Comparison of ENCODE assay signal across 1 cellular context in genomic region chr3:31187380-31187779, GRCh38.
TF ChIP-seq lines count a peak whose summit lies in the region.

No MANE protein-coding gene starts in this region.

TF ChIP-seq in HepG2, 621 proteins besides CTCF, POLR2A, EP300 and RAD21 (continued from another document and continues in another):
- TF ChIP-seq ZNF383 (CRISPR knock-in tag; IDR thresholded peaks at IDR 0.05; ENCODE audit: borderline replicate concordance) (no peak), JUND (CRISPR knock-in tag; IDR thresholded peaks at IDR 0.05) (no peak), BRF2 (CRISPR knock-in tag; IDR thresholded peaks at IDR 0.05) (no peak), HOXA3 (CRISPR knock-in tag; IDR thresholded peaks at IDR 0.05) (no peak), ZNF615 (CRISPR knock-in tag; IDR thresholded peaks at IDR 0.05; ENCODE audit: borderline replicate concordance) (no peak), ZNF616 (CRISPR knock-in tag; IDR thresholded peaks at IDR 0.05; ENCODE audit: low read depth) (no peak), ZBTB37 (CRISPR knock-in tag; IDR thresholded peaks at IDR 0.05) (no peak), ZNF20 (CRISPR knock-in tag; IDR thresholded peaks at IDR 0.05) (no peak), ZBTB20 (CRISPR knock-in tag; IDR thresholded peaks at IDR 0.05; ENCODE audit: borderline replicate concordance, low read depth) (no peak), SP140L (CRISPR knock-in tag; IDR thresholded peaks at IDR 0.05; ENCODE audit: borderline replicate concordance) (no peak), ADNP (CRISPR knock-in tag; IDR thresholded peaks at IDR 0.05) (no peak), LBX2 (CRISPR knock-in tag; IDR thresholded peaks at IDR 0.05; ENCODE audit: borderline replicate concordance) (no peak), TGIF2 (CRISPR knock-in tag; IDR thresholded peaks at IDR 0.05) (no peak), MAF1 (CRISPR knock-in tag; IDR thresholded peaks at IDR 0.05; ENCODE audit: borderline replicate concordance) (no peak), ZNF773 (CRISPR knock-in tag; IDR thresholded peaks at IDR 0.05; ENCODE audit: borderline replicate concordance) (no peak), THAP9 (CRISPR knock-in tag; IDR thresholded peaks at IDR 0.05; ENCODE audit: borderline replicate concordance) (no peak), ZNF331 (CRISPR knock-in tag; IDR thresholded peaks at IDR 0.05) (no peak), ZNF143 (CRISPR knock-in tag; IDR thresholded peaks at IDR 0.05) (no peak), HDAC2 (CRISPR knock-in tag; IDR thresholded peaks at IDR 0.05) (0 out of 2 replicates have a peak, but pooled peaks have one; percentile 47), NFKBIZ (CRISPR knock-in tag; IDR thresholded peaks at IDR 0.05) (no peak), SPEN (CRISPR knock-in tag; IDR thresholded peaks at IDR 0.05; ENCODE audit: low read depth) (no peak), IKZF4 (CRISPR knock-in tag; IDR thresholded peaks at IDR 0.05; ENCODE audit: borderline replicate concordance, low read depth, not compliant biosample characterization) (no peak), SAFB2 (CRISPR knock-in tag; IDR thresholded peaks at IDR 0.05; ENCODE audit: borderline replicate concordance, low read depth) (no peak), MYPOP (CRISPR knock-in tag; IDR thresholded peaks at IDR 0.05) (no peak), CCAR2 (optimal IDR thresholded peaks at IDR 0.05; ENCODE audit: low read depth, low read length) (no peak), HIVEP1 (CRISPR knock-in tag; IDR thresholded peaks at IDR 0.05) (no peak), MAZ (IDR thresholded peaks at IDR 0.05; ENCODE audit: borderline replicate concordance, low read depth, low read length) (no peak), MAZ (CRISPR knock-in tag; IDR thresholded peaks at IDR 0.05; ENCODE audit: low read depth) (no peak), MYNN (CRISPR knock-in tag; IDR thresholded peaks at IDR 0.05; ENCODE audit: low read depth) (no peak), KDM1A (CRISPR knock-in tag; IDR thresholded peaks at IDR 0.05) (no peak), NFATC3 (CRISPR knock-in tag; IDR thresholded peaks at IDR 0.05) (no peak), ZNF580 (CRISPR knock-in tag; IDR thresholded peaks at IDR 0.05; ENCODE audit: borderline replicate concordance, low read depth) (no peak), ZNF30 (CRISPR knock-in tag; IDR thresholded peaks at IDR 0.05) (no peak), ETS1 (CRISPR knock-in tag; IDR thresholded peaks at IDR 0.05) (no peak), SMARCC2 (IDR thresholded peaks at IDR 0.05) (peak; percentile 65; the same call in 1 of the 2 replicates), BCL6 (CRISPR knock-in tag; IDR thresholded peaks at IDR 0.05) (peak; percentile 64), ZNF460 (CRISPR knock-in tag; IDR thresholded peaks at IDR 0.05; ENCODE audit: borderline replicate concordance) (no peak), ISL2 (CRISPR knock-in tag; IDR thresholded peaks at IDR 0.05) (peak; percentile 73; the same call in 1 of the 2 replicates), CBX1 (IDR thresholded peaks at IDR 0.05; ENCODE audit: low read depth) (no peak), ZBTB7A (CRISPR knock-in tag; IDR thresholded peaks at IDR 0.05) (no peak), ZNF607 (CRISPR knock-in tag; IDR thresholded peaks at IDR 0.05; ENCODE audit: borderline replicate concordance) (no peak), ZNF512B (CRISPR knock-in tag; IDR thresholded peaks at IDR 0.05; ENCODE audit: borderline replicate concordance) (no peak), NR2F2 (IDR thresholded peaks at IDR 0.05; ENCODE audit: borderline replicate concordance, low read depth) (peak; percentile 77; the same call in 1 of the 2 replicates), BHLHE40 (IDR thresholded peaks at IDR 0.05; ENCODE audit: low read length) (no peak), BCL3 (CRISPR knock-in tag; IDR thresholded peaks at IDR 0.05) (no peak), EHMT2 (IDR thresholded peaks at IDR 0.05; ENCODE audit: borderline replicate concordance, low read depth, low read length) (peak; percentile 87; the same call in 1 of the 2 replicates), TAF1 (CRISPR knock-in tag; IDR thresholded peaks at IDR 0.05) (no peak), LRRFIP1 (CRISPR knock-in tag; conservative IDR thresholded peaks at IDR 0.05) (no peak), GZF1 (CRISPR knock-in tag; IDR thresholded peaks at IDR 0.05) (no peak), ZBTB7B (CRISPR knock-in tag; IDR thresholded peaks at IDR 0.05) (no peak), KDM4B (CRISPR knock-in tag; IDR thresholded peaks at IDR 0.05) (no peak), ZNF3 (CRISPR knock-in tag; IDR thresholded peaks at IDR 0.05) (no peak), FOXC1 (CRISPR knock-in tag; IDR thresholded peaks at IDR 0.05; ENCODE audit: borderline replicate concordance) (no peak), SALL1 (CRISPR knock-in tag; IDR thresholded peaks at IDR 0.05) (no peak; the same call in 1 of the 2 replicates), BRD4 (CRISPR knock-in tag; IDR thresholded peaks at IDR 0.05) (no peak), ASH2L (IDR thresholded peaks at IDR 0.05; ENCODE audit: insufficient read length, low read depth, low read length) (peak; percentile 7)
